14 cellular contexts compared by ENCODE assay signal in genomic region chr1:22056043-22056442, GRCh38. TPM values are rescaled to one million over a fixed set of nuclear protein-coding genes. Genes with fewer than 3 reads are reported as not detected.
DNase-seq lines count a peak whose midpoint lies in the region; ATAC-seq and TF ChIP-seq lines count a peak whose summit lies in the region.
"Had no signal": no experiment of that assay in that cellular context is flagged by ENCODE, and none has a peak within 500 bp of the region (broad histone marks: within the 10 kb centered on the region; RNA-seq: fewer than 3 reads in every experiment).

No MANE protein-coding gene starts in this region.

- H3K9me3 ChIP-seq in PC-3 (ENCODE audit: low read length) (no peaks in the 10 kb centered on the region), gastrocnemius medialis (no peaks in the 10 kb centered on the region)
- H3K9me3 ChIP-seq: HAP-1 had no signal

- H3K27ac Mint-ChIP-seq in activated CD4-positive, alpha-beta T cell treated with anti-CD3 and anti-CD28 coated beads, Interleukin-2, amount 10 ng/mL, durations not matched to agents 24 days and 14 days = peak overlapping the region; percentile 10
- H3K27ac Mint-ChIP-seq in endothelial cell (ENCODE audit: unreplicated experiment) = no peak overlapping the region

- H3K79me2 ChIP-seq in PC-3 (ENCODE audit: low read length) = peaks cover 81% of the 10 kb centered on the region

- POLR2A ChIA-PET in PC-3 (lab: Charles Lee; ENCODE audit: unreplicated experiment) = no interaction called here

- no peak for DNase-seq in activated CD4-positive, alpha-beta T cell treated with anti-CD3 and anti-CD28 coated beads, Interleukin-2, amount 10 ng/mL, durations not matched to agents 24 days and 14 days
- no peak for DNase-seq in activated CD4-positive, alpha-beta T cell treated with anti-CD3 and anti-CD28 coated beads, Interleukin-2, amount 50 U/mL, for 48 hours
- DNase-seq in PC-3 = no peak
- DNase-seq in endothelial cell (ENCODE audit: low spot score) = no peak
- no peak for DNase-seq in gastrocnemius medialis
- DNase-seq: NCI-H1092, NCI-H774, substantia nigra had no signal

- ATAC-seq in PC-3 (no peak), gastrocnemius medialis (no peak), HG02870 (IDR thresholded peaks at IDR 0.05; ENCODE audit: unreplicated experiment) (no peak), GM21381 (IDR thresholded peaks at IDR 0.05; ENCODE audit: unreplicated experiment) (no peak), HG02840 (IDR thresholded peaks at IDR 0.05; ENCODE audit: low FRiP score, unreplicated experiment) (no peak)

- H3K36me3 Mint-ChIP-seq in activated CD4-positive, alpha-beta T cell treated with anti-CD3 and anti-CD28 coated beads, Interleukin-2, amount 10 ng/mL, durations not matched to agents 24 days and 14 days (ENCODE audit: low read depth) = peaks cover 41% of the 10 kb centered on the region
- peaks cover 7% of the 10 kb centered on the region for H3K36me3 Mint-ChIP-seq in endothelial cell (ENCODE audit: low read depth, unreplicated experiment)

- no peaks in the 10 kb centered on the region for H3K9me3 Mint-ChIP-seq in activated CD4-positive, alpha-beta T cell treated with anti-CD3 and anti-CD28 coated beads, Interleukin-2, amount 10 ng/mL, durations not matched to agents 24 days and 14 days
- H3K9me3 Mint-ChIP-seq in endothelial cell (ENCODE audit: unreplicated experiment) = no peaks in the 10 kb centered on the region

- H3K36me3 ChIP-seq in PC-3 (ENCODE audit: low read depth, low read length) (peaks cover 23% of the 10 kb centered on the region; the same call in 1 of the 2 replicates), gastrocnemius medialis (no peaks in the 10 kb centered on the region)

- H3K4me1 Mint-ChIP-seq in activated CD4-positive, alpha-beta T cell treated with anti-CD3 and anti-CD28 coated beads, Interleukin-2, amount 10 ng/mL, durations not matched to agents 24 days and 14 days = peaks cover 53% of the 10 kb centered on the region
- H3K4me1 Mint-ChIP-seq in endothelial cell (ENCODE audit: unreplicated experiment) = peaks cover 44% of the 10 kb centered on the region

- intact Hi-C loops in activated CD4-positive, alpha-beta T cell treated with anti-CD3 and anti-CD28 coated beads, Interleukin-2, amount 10 ng/mL, durations not matched to agents 24 days and 14 days (cut with micrococcal nuclease) = no loop called here
- intact Hi-C loops in PC-3 (cut with micrococcal nuclease) (no loop called here), gastrocnemius medialis (cut with DNase I; ENCODE audit: low total_unique reads) (no loop called here)

- H3K9ac ChIP-seq in PC-3 (ENCODE audit: low read length) = no peak overlapping the region

- TF ChIP-seq CTCF in PC-3 (conservative IDR thresholded peaks at IDR 0.05; ENCODE audit: low read depth, low read length) (no peak), endothelial cell (IDR thresholded peaks at IDR 0.05; ENCODE audit: unreplicated experiment) (no peak), gastrocnemius medialis (IDR thresholded peaks at IDR 0.05 in 4 of 5, conservative IDR thresholded peaks at IDR 0.05 in 1 of 5) (no peak)

- H3K27me3 Mint-ChIP-seq in activated CD4-positive, alpha-beta T cell treated with anti-CD3 and anti-CD28 coated beads, Interleukin-2, amount 10 ng/mL, durations not matched to agents 24 days and 14 days = no peaks in the 10 kb centered on the region
- H3K27me3 Mint-ChIP-seq in endothelial cell (ENCODE audit: unreplicated experiment) = peaks cover 18% of the 10 kb centered on the region

- CTCF ChIA-PET in PC-3 (lab: Charles Lee) = no interaction called here

- H3K4me3 ChIP-seq in PC-3 (ENCODE audit: low read length) (no peak overlapping the region), gastrocnemius medialis (peak overlapping the region in 3 of 4 donors; percentile 9 to 19 (median 19))
- H3K4me3 ChIP-seq: HAP-1 had no signal

- BruUV-seq in PC-3 (replicated peaks; lab: Mats Ljungman, UMichigan) = no TSS peak

- no peak overlapping the region for H2AFZ ChIP-seq in PC-3 (ENCODE audit: low read length)

- no peak for TF ChIP-seq POLR2A in gastrocnemius medialis (IDR thresholded peaks at IDR 0.05)

- H3K27ac ChIP-seq in PC-3 (ENCODE audit: low read length) (no peak overlapping the region), gastrocnemius medialis (peak overlapping the region; percentile 37 to 65 (median 60))

- H3F3A ChIP-seq in PC-3 (ENCODE audit: low read length, unreplicated experiment) = no peaks in the 10 kb centered on the region

- H4K20me1 ChIP-seq in PC-3 (ENCODE audit: low read length) = peaks cover 71% of the 10 kb centered on the region

- no peaks in the 10 kb centered on the region for H3K27me3 ChIP-seq in PC-3 (ENCODE audit: low read length)
- no peaks in the 10 kb centered on the region for H3K27me3 ChIP-seq in gastrocnemius medialis

- H3K4me1 ChIP-seq in PC-3 (ENCODE audit: insufficient read depth, low read length) (peaks cover 25% of the 10 kb centered on the region), gastrocnemius medialis (peaks cover 62 to 73% of the 10 kb centered on the region in 2 donors)

- H3K4me3 Mint-ChIP-seq in activated CD4-positive, alpha-beta T cell treated with anti-CD3 and anti-CD28 coated beads, Interleukin-2, amount 10 ng/mL, durations not matched to agents 24 days and 14 days = peak overlapping the region; percentile 43
- H3K4me3 Mint-ChIP-seq in endothelial cell (ENCODE audit: unreplicated experiment) = peak overlapping the region; percentile 17

- in situ Hi-C loops in gastrocnemius medialis (cut with MboI; ENCODE audit: low sequenced_read_pairs in 4 of 4) = no loop called here

- no peaks in the 10 kb centered on the region for H3K9me2 ChIP-seq in PC-3 (replicated peaks; ENCODE audit: low read length)

- peak overlapping the region; percentile 58 for H3K4me2 ChIP-seq in PC-3 (ENCODE audit: low read length)

RNA-seq across cellular contexts. Expression of gene CDC42, which starts 3.5 kb away (rescaled TPM):
- total RNA-seq in activated CD4-positive, alpha-beta T cell treated with anti-CD3 and anti-CD28 coated beads, Interleukin-2, amount 10 ng/mL, durations not matched to agents 24 days and 14 days = 307 and 321 TPM in 2 replicates
- total RNA-seq in PC-3 (2014; rRNA removed) (212 and 245 TPM in 2 replicates), endothelial cell (ENCODE audit: unreplicated experiment) (370 TPM), gastrocnemius medialis (100 to 1,000 TPM in 3 of 4 donors, 10 to 100 TPM in 1; 77.0 to 111 (median 108) TPM)

RNA-seq across cellular contexts. Expression of gene CELA3A, which starts 54.6 kb away (rescaled TPM):
- not detected in 2 replicates for total RNA-seq in activated CD4-positive, alpha-beta T cell treated with anti-CD3 and anti-CD28 coated beads, Interleukin-2, amount 10 ng/mL, durations not matched to agents 24 days and 14 days
- total RNA-seq in PC-3 (2014; rRNA removed) (not detected in 2 replicates), endothelial cell (ENCODE audit: unreplicated experiment) (not detected), gastrocnemius medialis (not detected)
- total RNA-seq: A673; T-helper 1 cell treated with Interleukin-12 subunit alpha and Interleukin-12 subunit beta and Interleukin-4 antibody, amounts not matched to agents 30 ng/mL and 1 ng/mL, for 36 hours had no signal
